ENCODE assay signal across 1 cellular context in the genomic region with DNA sequence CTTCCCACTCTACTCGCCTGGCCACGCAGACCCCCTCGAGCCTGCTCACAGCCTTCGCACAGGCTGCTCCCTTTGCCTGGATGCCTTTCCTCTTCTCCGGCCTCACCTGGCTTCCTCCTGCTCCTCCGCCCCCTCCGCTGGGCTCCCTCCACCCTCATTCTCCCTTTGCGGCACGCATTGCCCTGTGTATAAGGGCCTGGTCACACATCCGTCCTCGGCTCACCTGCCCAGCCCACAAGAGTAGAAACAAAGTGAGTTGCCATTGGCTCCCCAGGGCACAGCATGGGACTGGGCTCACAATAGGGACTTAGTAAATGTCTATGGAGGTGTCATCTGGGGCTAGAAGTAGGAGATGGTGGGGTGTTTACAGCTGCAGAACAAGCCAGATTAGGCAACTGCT.
TF ChIP-seq lines count a peak whose summit lies in the region.

No MANE protein-coding gene starts in this region.

TF ChIP-seq in HepG2, 621 proteins besides CTCF, POLR2A, EP300 and RAD21:
- TF ChIP-seq, protein P1, sequence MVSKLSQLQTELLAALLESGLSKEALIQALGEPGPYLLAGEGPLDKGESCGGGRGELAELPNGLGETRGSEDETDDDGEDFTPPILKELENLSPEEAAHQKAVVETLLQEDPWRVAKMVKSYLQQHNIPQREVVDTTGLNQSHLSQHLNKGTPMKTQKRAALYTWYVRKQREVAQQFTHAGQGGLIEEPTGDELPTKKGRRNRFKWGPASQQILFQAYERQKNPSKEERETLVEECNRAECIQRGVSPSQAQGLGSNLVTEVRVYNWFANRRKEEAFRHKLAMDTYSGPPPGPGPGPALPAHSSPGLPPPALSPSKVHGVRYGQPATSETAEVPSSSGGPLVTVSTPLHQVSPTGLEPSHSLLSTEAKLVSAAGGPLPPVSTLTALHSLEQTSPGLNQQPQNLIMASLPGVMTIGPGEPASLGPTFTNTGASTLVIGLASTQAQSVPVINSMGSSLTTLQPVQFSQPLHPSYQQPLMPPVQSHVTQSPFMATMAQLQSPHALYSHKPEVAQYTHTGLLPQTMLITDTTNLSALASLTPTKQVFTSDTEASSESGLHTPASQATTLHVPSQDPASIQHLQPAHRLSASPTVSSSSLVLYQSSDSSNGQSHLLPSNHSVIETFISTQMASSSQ (IDR thresholded peaks at IDR 0.05; ENCODE audit: low read depth) = no peak
- TF ChIP-seq, protein P1 (CRISPR knock-in tag; IDR thresholded peaks at IDR 0.05; ENCODE audit: borderline replicate concordance) = no peak
- TF ChIP-seq SP2 (CRISPR knock-in tag; IDR thresholded peaks at IDR 0.05) = no peak
- TF ChIP-seq ZNF547 (CRISPR knock-in tag; IDR thresholded peaks at IDR 0.05) = no peak
- TF ChIP-seq, protein P2, sequence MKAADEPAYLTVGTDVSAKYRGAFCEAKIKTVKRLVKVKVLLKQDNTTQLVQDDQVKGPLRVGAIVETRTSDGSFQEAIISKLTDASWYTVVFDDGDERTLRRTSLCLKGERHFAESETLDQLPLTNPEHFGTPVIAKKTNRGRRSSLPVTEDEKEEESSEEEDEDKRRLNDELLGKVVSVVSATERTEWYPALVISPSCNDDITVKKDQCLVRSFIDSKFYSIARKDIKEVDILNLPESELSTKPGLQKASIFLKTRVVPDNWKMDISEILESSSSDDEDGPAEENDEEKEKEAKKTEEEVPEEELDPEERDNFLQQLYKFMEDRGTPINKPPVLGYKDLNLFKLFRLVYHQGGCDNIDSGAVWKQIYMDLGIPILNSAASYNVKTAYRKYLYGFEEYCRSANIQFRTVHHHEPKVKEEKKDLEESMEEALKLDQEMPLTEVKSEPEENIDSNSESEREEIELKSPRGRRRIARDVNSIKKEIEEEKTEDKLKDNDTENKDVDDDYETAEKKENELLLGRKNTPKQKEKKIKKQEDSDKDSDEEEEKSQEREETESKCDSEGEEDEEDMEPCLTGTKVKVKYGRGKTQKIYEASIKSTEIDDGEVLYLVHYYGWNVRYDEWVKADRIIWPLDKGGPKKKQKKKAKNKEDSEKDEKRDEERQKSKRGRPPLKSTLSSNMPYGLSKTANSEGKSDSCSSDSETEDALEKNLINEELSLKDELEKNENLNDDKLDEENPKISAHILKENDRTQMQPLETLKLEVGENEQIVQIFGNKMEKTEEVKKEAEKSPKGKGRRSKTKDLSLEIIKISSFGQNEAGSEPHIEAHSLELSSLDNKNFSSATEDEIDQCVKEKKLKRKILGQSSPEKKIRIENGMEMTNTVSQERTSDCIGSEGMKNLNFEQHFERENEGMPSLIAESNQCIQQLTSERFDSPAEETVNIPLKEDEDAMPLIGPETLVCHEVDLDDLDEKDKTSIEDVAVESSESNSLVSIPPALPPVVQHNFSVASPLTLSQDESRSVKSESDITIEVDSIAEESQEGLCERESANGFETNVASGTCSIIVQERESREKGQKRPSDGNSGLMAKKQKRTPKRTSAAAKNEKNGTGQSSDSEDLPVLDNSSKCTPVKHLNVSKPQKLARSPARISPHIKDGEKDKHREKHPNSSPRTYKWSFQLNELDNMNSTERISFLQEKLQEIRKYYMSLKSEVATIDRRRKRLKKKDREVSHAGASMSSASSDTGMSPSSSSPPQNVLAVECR (CRISPR knock-in tag; IDR thresholded peaks at IDR 0.05; ENCODE audit: borderline replicate concordance) = no peak
- TF ChIP-seq NONO (IDR thresholded peaks at IDR 0.05) = no peak
- no peak for TF ChIP-seq NONO (CRISPR knock-in tag; conservative IDR thresholded peaks at IDR 0.05)
